Comparison of ENCODE assay signal across 15 cellular contexts in the genomic region with DNA sequence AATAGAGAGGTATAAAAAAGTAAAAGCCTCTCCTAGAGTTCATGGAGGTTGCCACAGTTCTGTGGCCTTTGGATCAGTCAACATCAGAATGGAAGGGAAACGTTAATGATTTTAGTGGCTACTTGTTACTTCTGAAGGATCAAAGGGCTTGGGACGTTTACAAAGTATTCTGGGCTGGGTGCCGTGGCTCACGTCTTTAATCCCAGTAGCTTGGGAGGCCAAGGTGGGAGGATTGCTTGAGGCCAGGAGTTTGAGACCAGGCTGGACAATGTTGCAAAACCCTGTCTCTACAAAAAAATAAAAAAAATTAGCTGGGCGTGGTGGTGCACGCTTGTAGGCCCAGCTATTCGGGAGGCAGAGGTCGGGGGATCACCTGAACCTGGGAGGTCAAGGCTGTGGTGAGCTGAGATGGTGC.
"Had no signal": no experiment of that assay in that cellular context is flagged by ENCODE, and none has a peak within 500 bp of the region (broad histone marks: within the 10 kb centered on the region; RNA-seq: fewer than 3 reads in every experiment).

No MANE protein-coding gene starts in this region.

- H3K4me3 ChIP-seq: body of pancreas had no signal

- H2AFZ ChIP-seq: parathyroid adenoma had no signal

- H3K9ac ChIP-seq: parathyroid adenoma had no signal

- ATAC-seq: body of pancreas; left ventricle myocardium superior; naive thymus-derived CD4-positive, alpha-beta T cell; sciatic nerve; stimulated activated naive CD8-positive, alpha-beta T cell treated with anti-CD3 and anti-CD28 coated beads, Interleukin-15, Interleukin-2, amounts not matched to agents 100 U/mL and 50 U/mL, for 24 hours had no signal

- H3K9me3 ChIP-seq: body of pancreas had no signal

- DNase-seq: activated CD4-positive, alpha-beta T cell treated with anti-CD3 and anti-CD28 coated beads, Interleukin-2, amount 50 U/mL, for 4 hours; activated CD4-positive, CD25-positive, alpha-beta regulatory T cell treated with anti-CD3 and anti-CD28 coated beads, Interleukin-2, amount 50 U/mL, for 72 hours; activated naive CD8-positive, alpha-beta T cell treated with anti-CD3 and anti-CD28 coated beads for 36 hours; activated T-cell treated with anti-CD3 and anti-CD28 coated beads for 4 hours; amniotic stem cell; body of pancreas; kidney; left ventricle myocardium superior; naive thymus-derived CD4-positive, alpha-beta T cell; stimulated activated CD4-positive, alpha-beta T cell treated with anti-CD3 and anti-CD28 coated beads, Interleukin-2, amount 100 ng/mL, for 24 hours; stimulated activated naive CD8-positive, alpha-beta T cell treated with anti-CD3 and anti-CD28 coated beads, Interleukin-15, Interleukin-2, amounts not matched to agents 100 U/mL and 50 U/mL, for 24 hours; T1000 had no signal

- H3K27me3 ChIP-seq: body of pancreas had no signal

- H3K27ac ChIP-seq: parathyroid adenoma had no signal

- FAIRE-seq: frontal cortex, kidney had no signal
